ENCODE assay signal across 22 cellular contexts in the genomic region with DNA sequence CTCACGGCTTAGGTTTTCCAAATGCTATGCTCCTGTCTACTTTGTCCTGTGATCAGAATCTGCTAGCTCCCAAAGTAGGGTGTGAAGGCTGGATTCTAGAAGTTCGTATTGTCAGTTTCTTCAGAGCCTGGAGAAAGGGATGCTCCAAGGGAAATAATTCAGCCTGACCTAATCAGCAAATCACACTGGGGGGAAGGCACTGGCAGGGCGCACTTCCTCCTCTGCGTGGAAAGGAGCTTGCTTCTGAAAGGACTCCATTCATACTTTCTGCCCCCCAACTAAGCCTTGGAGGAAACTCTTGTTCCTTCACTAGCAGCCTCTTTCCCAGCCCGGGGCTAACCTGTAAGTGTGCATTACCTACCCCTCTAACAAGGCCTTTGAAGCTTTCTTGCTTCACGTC.
"Had no signal": no experiment of that assay in that cellular context is flagged by ENCODE, and none has a peak within 500 bp of the region (broad histone marks: within the 10 kb centered on the region; RNA-seq: fewer than 3 reads in every experiment).

No MANE protein-coding gene starts in this region.

- DNase-seq: activated CD4-positive, alpha-beta T cell treated with anti-CD3 and anti-CD28 coated beads for 48 hours; activated CD4-positive, alpha-beta T cell treated with anti-CD3 and anti-CD28 coated beads, Interleukin-2, amount 50 U/mL, for 4 hours; activated CD4-positive, CD25-positive, alpha-beta regulatory T cell treated with anti-CD3 and anti-CD28 coated beads, Interleukin-2, amount 50 U/mL, for 72 hours; activated CD8-positive, alpha-beta memory T cell treated with anti-CD3 and anti-CD28 coated beads, Interleukin-2, amount 50 U/mL, for 48 hours; activated CD8-positive, alpha-beta T cell treated with anti-CD3 and anti-CD28 coated beads, Interleukin-2, amount 10 ng/mL, durations not matched to agents 7 days and 5 days; activated T-cell treated with anti-CD3 and anti-CD28 coated beads, Interleukin-2, amount 50 U/mL, for 1 hour; aorta; central memory CD4-positive, alpha-beta T cell; MM.1S; NCI-H1930; NCI-H2107; NCI-H2171 treated with DMSO at 0.1 percent for 48 hours; NCI-H345; NCI-H510A treated with DMSO at 0.1 percent for 48 hours; NCI-H69; PC-3; SHP77 treated with DMSO at 0.1 percent for 48 hours; T-helper 17 cell; T-helper 9 cell had no signal

- H3K4me1 Mint-ChIP-seq: activated naive CD4-positive, alpha-beta T cell treated with anti-CD3 and anti-CD28 coated beads, Interleukin-2, amount 50 U/mL, for 24 hours; T-helper 17 cell had no signal

- FAIRE-seq: bronchial epithelial cell had no signal

- H3K27me3 Mint-ChIP-seq: T-helper 17 cell had no signal

- H3K36me3 Mint-ChIP-seq: activated naive CD4-positive, alpha-beta T cell treated with anti-CD3 and anti-CD28 coated beads, Interleukin-2, amount 50 U/mL, for 24 hours had no signal

- H3K27ac Mint-ChIP-seq: activated CD8-positive, alpha-beta T cell treated with anti-CD3 and anti-CD28 coated beads, Interleukin-2, amount 10 ng/mL, durations not matched to agents 7 days and 5 days; activated naive CD4-positive, alpha-beta T cell treated with anti-CD3 and anti-CD28 coated beads, Interleukin-2, amount 50 U/mL, for 24 hours; T-helper 17 cell; WTC11 had no signal

- H3K9me3 Mint-ChIP-seq: WTC11 had no signal

- H3K4me3 Mint-ChIP-seq: activated CD8-positive, alpha-beta T cell treated with anti-CD3 and anti-CD28 coated beads, Interleukin-2, amount 10 ng/mL, durations not matched to agents 7 days and 5 days; activated naive CD4-positive, alpha-beta T cell treated with anti-CD3 and anti-CD28 coated beads, Interleukin-2, amount 50 U/mL, for 24 hours; T-helper 17 cell; WTC11 had no signal
